In genomic region chr20:63778034-63778752, GRCh38 we compare ENCODE assay signal across 1 cellular context.
TF ChIP-seq lines count a peak whose summit lies in the region.

No MANE protein-coding gene starts in this region.

TF ChIP-seq in SK-N-SH treated with all-trans-retinoic acid at 6 μM for 48 hours, 23 proteins besides CTCF, POLR2A, EP300 and RAD21 (continued from another document):
- TF ChIP-seq PATZ1 (CRISPR knock-in tag; IDR thresholded peaks at IDR 0.05; ENCODE audit: borderline replicate concordance) (no peak), RARB (CRISPR knock-in tag; IDR thresholded peaks at IDR 0.05) (no peak), CSRNP3 (CRISPR knock-in tag; IDR thresholded peaks at IDR 0.05) (no peak), TOX (CRISPR knock-in tag; IDR thresholded peaks at IDR 0.05; ENCODE audit: borderline replicate concordance) (no peak), ISL1 (CRISPR knock-in tag; IDR thresholded peaks at IDR 0.05) (no peak), SNAI2 (CRISPR knock-in tag; IDR thresholded peaks at IDR 0.05) (no peak), BACH2 (CRISPR knock-in tag; IDR thresholded peaks at IDR 0.05; ENCODE audit: borderline replicate concordance) (no peak), ZFP3 (CRISPR knock-in tag; IDR thresholded peaks at IDR 0.05) (no peak), ZFP30 (CRISPR knock-in tag; IDR thresholded peaks at IDR 0.05) (no peak), CREB5 (CRISPR knock-in tag; IDR thresholded peaks at IDR 0.05; ENCODE audit: low read depth) (no peak), GLIS3 (CRISPR knock-in tag; IDR thresholded peaks at IDR 0.05) (no peak), POU6F1 (CRISPR knock-in tag; IDR thresholded peaks at IDR 0.05; ENCODE audit: borderline replicate concordance, low read depth) (no peak)
